7 cellular contexts compared by ENCODE assay signal in the genomic region with DNA sequence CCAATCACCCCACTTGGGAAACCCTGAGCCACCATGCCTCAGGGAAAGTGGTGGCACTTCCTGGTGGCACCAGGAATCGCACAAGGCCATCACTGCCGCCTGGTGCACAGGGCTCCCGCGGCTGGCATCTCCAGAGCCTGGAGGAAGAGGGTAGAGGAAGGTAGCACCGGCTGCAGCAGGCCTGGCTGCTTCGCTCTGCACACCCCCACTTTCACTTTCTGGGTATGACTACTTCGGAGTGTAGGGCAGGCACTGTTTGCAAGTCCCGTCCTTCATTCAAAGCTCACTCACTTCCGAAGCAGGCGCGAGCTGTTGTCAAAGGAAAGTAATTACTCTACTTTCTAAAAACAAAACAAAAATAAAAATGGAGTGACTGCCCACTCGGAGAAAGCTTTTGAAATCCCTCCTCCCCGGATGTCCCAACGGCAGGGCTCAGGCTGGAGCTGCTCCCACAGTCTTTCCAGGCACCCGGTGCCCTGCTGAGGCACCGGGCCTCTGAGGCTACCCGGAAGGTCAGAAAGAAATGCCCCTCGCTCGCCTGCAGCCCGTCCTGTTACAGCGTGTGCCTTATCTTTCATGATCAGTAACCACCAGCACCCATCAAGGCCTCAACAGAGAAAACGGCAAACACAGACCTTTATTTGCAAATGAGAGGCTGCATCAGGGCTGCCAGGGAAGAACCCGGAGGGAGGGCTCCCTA. TPM values are rescaled to one million over a fixed set of nuclear protein-coding genes. Genes with fewer than 3 reads are reported as not detected.
A peak's percentile ranks its signal among the peaks of the same experiment; 100 is the strongest.
DNase-seq lines count a peak whose midpoint lies in the region; ATAC-seq, FAIRE-seq and TF ChIP-seq lines count a peak whose summit lies in the region.

No MANE protein-coding gene starts in this region.

- H3K9me2 ChIP-seq in MM.1S (replicated peaks; ENCODE audit: insufficient read depth, low read length) = no peaks in the 10 kb centered on the region

- H3K4me3 ChIP-seq in MM.1S (ENCODE audit: low read length) (no peak overlapping the region), endothelial cell of umbilical vein (replicated peaks in 1 of 3; ENCODE audit: insufficient read depth in 1 of 3, low read depth in 1 of 3, low read length in 3 of 3) (peak overlapping the region; percentile 73 to 92 (median 78)), suprapubic skin (peak overlapping the region; percentile 91)

- POLR2A ChIA-PET in activated CD4-positive, alpha-beta memory T cell treated with anti-CD3 and anti-CD28 coated beads for 36 hours (lab: Charles Lee) = interaction anchor here (1.2 to 2.3 kb wide), 5 partner anchors 15 to 98 kb away, joined by 3 to 13 read pairs (median 4); a partner anchor contains a TSS
- POLR2A ChIA-PET in endothelial cell of umbilical vein (lab: Charles Lee) = no interaction called here

- H3K79me2 ChIP-seq in MM.1S (ENCODE audit: low read length) (peaks cover 24% of the 10 kb centered on the region), endothelial cell of umbilical vein (ENCODE audit: control insufficient read depth, insufficient read depth, low read length) (peaks cover 60% of the 10 kb centered on the region)

- WGBS in suprapubic skin = 1% methylated on average over 23 of the region's 23 CpGs

- H3K27ac ChIP-seq in MM.1S (ENCODE audit: low read length) (no peak overlapping the region), endothelial cell of umbilical vein (ENCODE audit: insufficient read depth, low read depth, low read length) (no peak overlapping the region), suprapubic skin (peak overlapping the region; percentile 56)

- peak overlapping the region; percentile 77; the same call in 1 of the 2 replicates for H3K4me2 ChIP-seq in MM.1S (ENCODE audit: low read depth, low read length)
- H3K4me2 ChIP-seq in endothelial cell of umbilical vein (ENCODE audit: insufficient read depth, low read length) = peak overlapping the region; percentile 85

- H3K9me3 ChIP-seq in MM.1S (replicated peaks; ENCODE audit: insufficient read depth, low read length) = no peaks in the 10 kb centered on the region
- H3K9me3 ChIP-seq in endothelial cell of umbilical vein (replicated peaks; ENCODE audit: control insufficient read depth, insufficient read depth, low read length) = no peaks in the 10 kb centered on the region
- no peaks in the 10 kb centered on the region for H3K9me3 ChIP-seq in suprapubic skin

- H3K36me3 Mint-ChIP-seq in activated CD4-positive, alpha-beta memory T cell treated with anti-CD3 and anti-CD28 coated beads for 36 hours = no peaks in the 10 kb centered on the region
- no peaks in the 10 kb centered on the region for H3K36me3 Mint-ChIP-seq in natural killer cell

- H3K27me3 ChIP-seq in MM.1S (replicated peaks; ENCODE audit: insufficient read depth, low read length) (peaks cover 18% of the 10 kb centered on the region), endothelial cell of umbilical vein (ENCODE audit: control insufficient read depth in 2 of 2, insufficient read depth in 2 of 2, low read length in 2 of 2) (peaks cover 14 to 16% of the 10 kb centered on the region in 2 experiments), suprapubic skin (no peaks in the 10 kb centered on the region)

- H3K36me3 ChIP-seq in MM.1S (replicated peaks; ENCODE audit: insufficient read depth, low read length) (no peaks in the 10 kb centered on the region), endothelial cell of umbilical vein (ENCODE audit: control insufficient read depth in 2 of 2, extremely low read depth in 1 of 2, insufficient read depth in 2 of 2, low read length in 2 of 2) (no peaks in the 10 kb centered on the region), suprapubic skin (no peaks in the 10 kb centered on the region)

- DNase-seq in MM.1S (no peak), endothelial cell of umbilical vein (ENCODE audit: low read depth, low spot score) (peak; percentile 62), natural killer cell (peak; percentile 47), suprapubic skin (ENCODE audit: low spot score in 2 of 2) (peak; percentile 60 to 76)
- DNase-seq in activated CD4-positive, alpha-beta memory T cell treated with anti-CD3 and anti-CD28 coated beads for 36 hours = peak; percentile 84

- TF ChIP-seq EP300 in suprapubic skin (IDR thresholded peaks at IDR 0.05) = no peak

- H3K27ac Mint-ChIP-seq in activated CD4-positive, alpha-beta memory T cell treated with anti-CD3 and anti-CD28 coated beads for 36 hours = peak overlapping the region; percentile 94
- H3K27ac Mint-ChIP-seq in natural killer cell = peak overlapping the region; percentile 92 to 94

- H2AFZ ChIP-seq in MM.1S (ENCODE audit: low read length) = no peak overlapping the region
- H2AFZ ChIP-seq in endothelial cell of umbilical vein (ENCODE audit: low read depth, low read length) = no peak overlapping the region

- H3K9me3 Mint-ChIP-seq in activated CD4-positive, alpha-beta memory T cell treated with anti-CD3 and anti-CD28 coated beads for 36 hours = no peaks in the 10 kb centered on the region
- no peaks in the 10 kb centered on the region for H3K9me3 Mint-ChIP-seq in natural killer cell

- peaks cover 32% of the 10 kb centered on the region for H3K4me1 Mint-ChIP-seq in activated CD4-positive, alpha-beta memory T cell treated with anti-CD3 and anti-CD28 coated beads for 36 hours (ENCODE audit: low read depth)
- H3K4me1 Mint-ChIP-seq in natural killer cell = peaks cover 13 to 42% of the 10 kb centered on the region in 2 donors

- TSS peak; percentile 35 for BruUV-seq in endothelial cell of umbilical vein (replicated peaks; lab: Mats Ljungman, UMichigan)

- H4K20me1 ChIP-seq in MM.1S (ENCODE audit: insufficient read depth, low read length) = peaks cover 2% of the 10 kb centered on the region; the same call in 1 of the 2 replicates
- H4K20me1 ChIP-seq in endothelial cell of umbilical vein (replicated peaks; ENCODE audit: control insufficient read depth, extremely low read depth, insufficient read depth, low read length) = peaks cover 5% of the 10 kb centered on the region

- no peaks in the 10 kb centered on the region for H3K9me1 ChIP-seq in endothelial cell of umbilical vein (replicated peaks; ENCODE audit: control insufficient read depth, extremely low read depth, insufficient read depth, low read length)

- TF ChIP-seq CTCF in MM.1S (IDR thresholded peaks at IDR 0.05; ENCODE audit: low read length) (no peak), endothelial cell of umbilical vein (IDR thresholded peaks at IDR 0.05; ENCODE audit: extremely low read depth in 1 of 2, insufficient read depth in 1 of 2, low read depth in 1 of 2, low read length in 2 of 2) (no peak), natural killer cell (IDR thresholded peaks at IDR 0.05) (no peak), suprapubic skin (IDR thresholded peaks at IDR 0.05) (no peak)

- ATAC-seq in GM18868 (IDR thresholded peaks at IDR 0.05; ENCODE audit: unreplicated experiment) (peak; percentile 27), natural killer cell (peak; percentile 26 to 41 (median 35)), GM21717 (IDR thresholded peaks at IDR 0.05; ENCODE audit: unreplicated experiment) (no peak)

- intact Hi-C loops in activated CD4-positive, alpha-beta memory T cell treated with anti-CD3 and anti-CD28 coated beads for 36 hours (cut with micrococcal nuclease) = loop anchor here (5.0 to 10.0 kb wide), 5 partner anchors 74 to 1841 kb away; a partner anchor contains a TSS
- intact Hi-C loops in endothelial cell of umbilical vein (cut with micrococcal nuclease) (loop anchor here (2.0 to 10.0 kb wide), 2 partner anchors 97 to 379 kb away; no protein-coding TSS in a partner anchor), natural killer cell (cut with micrococcal nuclease) (loop anchor here (10.0 kb wide), 1 partner anchor 921 kb away; no protein-coding TSS in a partner anchor)

- no peaks in the 10 kb centered on the region for H3F3A ChIP-seq in MM.1S (ENCODE audit: insufficient read depth, low read length)

- H3K4me3 Mint-ChIP-seq in activated CD4-positive, alpha-beta memory T cell treated with anti-CD3 and anti-CD28 coated beads for 36 hours = peak overlapping the region; percentile 87
- H3K4me3 Mint-ChIP-seq in natural killer cell = peak overlapping the region; percentile 94

- peak; percentile 87 for FAIRE-seq in endothelial cell of umbilical vein (lab: Jason Lieb, UNC)

- CTCF ChIA-PET in activated CD4-positive, alpha-beta memory T cell treated with anti-CD3 and anti-CD28 coated beads for 36 hours (lab: Charles Lee) = interaction anchor here (0.8 to 1.4 kb wide), 6 partner anchors 8 to 99 kb away, joined by 3 to 6 read pairs (median 3); a partner anchor contains a TSS
- CTCF ChIA-PET in endothelial cell of umbilical vein (lab: Charles Lee) = interaction anchor here (0.8 to 1.7 kb wide), 4 partner anchors 9 to 70 kb away, joined by 3 to 7 read pairs (median 4); a partner anchor contains a TSS

- H3K9ac ChIP-seq in MM.1S (ENCODE audit: low read length) = no peak overlapping the region
- peak overlapping the region; percentile 84 for H3K9ac ChIP-seq in endothelial cell of umbilical vein (replicated peaks; ENCODE audit: extremely low read depth, insufficient read depth, low read length)

- peaks cover 11% of the 10 kb centered on the region for H3K27me3 Mint-ChIP-seq in activated CD4-positive, alpha-beta memory T cell treated with anti-CD3 and anti-CD28 coated beads for 36 hours
- H3K27me3 Mint-ChIP-seq in natural killer cell (ENCODE audit: low read depth in 2 of 2) = peaks cover 4 to 5% of the 10 kb centered on the region in 2 donors

- dilution Hi-C loops in endothelial cell of umbilical vein (cut with MboI; ENCODE audit: extremely low pct_ligation_motif_present, low sequenced_read_pairs) = no loop called here

- peaks cover 9% of the 10 kb centered on the region for H3K4me1 ChIP-seq in MM.1S (ENCODE audit: low read length)
- H3K4me1 ChIP-seq in endothelial cell of umbilical vein (ENCODE audit: control insufficient read depth, extremely low read depth, insufficient read depth, low read length) = peaks cover 12% of the 10 kb centered on the region
- H3K4me1 ChIP-seq in suprapubic skin = peaks cover 66% of the 10 kb centered on the region

- TF ChIP-seq POLR2A in endothelial cell of umbilical vein (IDR thresholded peaks at IDR 0.05; ENCODE audit: low read depth, low read length) = no peak
- TF ChIP-seq POLR2A in suprapubic skin (IDR thresholded peaks at IDR 0.05) = no peak

RNA-seq across cellular contexts. Expression of a gene that starts 2.0 kb away (rescaled TPM):
- 10 to 100 TPM; 29.2 to 30.0 TPM for total RNA-seq in activated CD4-positive, alpha-beta memory T cell treated with anti-CD3 and anti-CD28 coated beads for 36 hours
- 47.1 and 54.1 TPM in 2 replicates for total RNA-seq in endothelial cell of umbilical vein
- 10.5 and 13.7 TPM in 2 replicates for polyA plus RNA-seq in endothelial cell of umbilical vein
- polyA plus RNA-seq in endothelial cell of umbilical vein (2011; cell fraction: cytosol; rRNA removed) = 9.3 and 10.5 TPM in 2 replicates
- 16.5 and 20.1 TPM in 2 replicates for polyA plus RNA-seq in endothelial cell of umbilical vein (2011; cell fraction: nucleus; rRNA removed)
- 18.5 and 24.5 TPM in 2 replicates for polyA plus RNA-seq in endothelial cell of umbilical vein (2012)
- polyA minus RNA-seq in endothelial cell of umbilical vein = 11.4 and 13.8 TPM in 2 replicates
- 30.0 TPM for polyA minus RNA-seq in endothelial cell of umbilical vein (2011; cell fraction: cytosol; rRNA and poly(A)+ RNA removed)
- 11.8 and 17.2 TPM in 2 replicates for polyA minus RNA-seq in endothelial cell of umbilical vein (2011; cell fraction: nucleus; rRNA and poly(A)+ RNA removed)
- 10 to 100 TPM; 52.8 to 63.0 (median 52.8) TPM for total RNA-seq in natural killer cell
- 10 to 100 TPM; 17.6 to 52.9 (median 29.0) TPM for total RNA-seq in suprapubic skin

RNA-seq across cellular contexts. Expression of a gene that starts 40.6 kb away (rescaled TPM):
- total RNA-seq in activated CD4-positive, alpha-beta memory T cell treated with anti-CD3 and anti-CD28 coated beads for 36 hours = 10 to 100 TPM; 12.6 to 13.2 TPM
- total RNA-seq in endothelial cell of umbilical vein = 15.4 and 18.2 TPM in 2 replicates
- 10.6 and 11.9 TPM in 2 replicates for polyA plus RNA-seq in endothelial cell of umbilical vein
- 11.8 and 13.1 TPM in 2 replicates for polyA plus RNA-seq in endothelial cell of umbilical vein (2011; cell fraction: cytosol; rRNA removed)
- polyA plus RNA-seq in endothelial cell of umbilical vein (2011; cell fraction: nucleus; rRNA removed) = 7.0 and 8.3 TPM in 2 replicates
- 13.4 and 13.5 TPM in 2 replicates for polyA plus RNA-seq in endothelial cell of umbilical vein (2012)
- 6.8 and 10.0 TPM in 2 replicates for polyA minus RNA-seq in endothelial cell of umbilical vein
- polyA minus RNA-seq in endothelial cell of umbilical vein (2011; cell fraction: cytosol; rRNA and poly(A)+ RNA removed) = 8.9 TPM
- polyA minus RNA-seq in endothelial cell of umbilical vein (2011; cell fraction: nucleus; rRNA and poly(A)+ RNA removed) = 2.3 and 4.9 TPM in 2 replicates
- 1 to 10 TPM; 5.5 to 6.8 (median 6.5) TPM for total RNA-seq in natural killer cell
- total RNA-seq in suprapubic skin = 10 to 100 TPM in 1 of 4 donors, 1 to 10 TPM in 3; 6.2 to 10.4 (median 9.5) TPM
